ENCODE assay signal across 8 cellular contexts in the genomic region with DNA sequence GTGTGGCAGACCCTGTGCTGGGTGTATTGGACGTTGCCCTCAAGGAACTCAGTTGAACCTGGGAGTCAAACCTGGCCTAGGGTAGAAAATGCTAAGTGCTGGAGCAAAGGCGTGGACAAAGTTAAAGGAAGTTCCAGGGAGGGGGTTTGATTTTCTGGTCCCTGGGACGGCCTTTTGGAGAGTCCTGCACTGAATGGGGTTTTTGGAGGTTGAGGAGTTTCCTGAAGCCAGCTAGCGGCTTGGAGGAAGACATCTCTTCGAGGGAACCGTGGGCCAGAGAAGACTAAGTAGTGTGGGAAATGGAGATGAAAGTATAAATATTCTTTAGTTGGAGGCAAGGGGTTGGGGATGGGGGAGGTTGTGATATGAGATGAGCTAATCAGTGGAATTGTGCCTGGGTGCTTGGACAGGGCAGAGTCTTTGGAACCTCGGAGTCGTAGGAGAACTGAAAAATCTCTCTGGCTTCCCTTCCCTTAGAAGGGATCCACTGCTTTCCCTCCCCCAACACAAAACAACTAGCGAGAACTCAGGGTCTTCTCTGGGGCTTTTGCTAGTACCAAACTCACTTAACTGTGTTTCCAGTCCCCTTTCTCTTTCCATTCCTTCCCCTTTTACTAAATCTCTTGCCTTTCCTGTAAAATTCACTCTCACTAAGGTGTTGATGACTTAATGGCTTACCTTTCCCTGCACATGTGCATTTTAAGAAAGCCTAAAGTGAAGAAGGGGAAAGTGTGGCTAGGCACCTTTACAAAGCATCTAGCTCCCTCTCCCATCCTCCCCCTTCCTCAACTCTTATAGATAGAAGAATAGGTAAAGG. TPM values are rescaled to one million over a fixed set of nuclear protein-coding genes. Genes with fewer than 3 reads are reported as not detected.
DNase-seq lines count a peak whose midpoint lies in the region; ATAC-seq and TF ChIP-seq lines count a peak whose summit lies in the region.

No MANE protein-coding gene starts in this region.

- no TSS peak for BruUV-seq in PC-9 (replicated peaks; lab: Mats Ljungman, UMichigan)

- H3K79me2 ChIP-seq in DND-41 (ENCODE audit: insufficient read depth, low read length) (peaks cover 56% of the 10 kb centered on the region), PC-9 (ENCODE audit: low read depth) (peaks cover 74% of the 10 kb centered on the region)

- TF ChIP-seq CTCF in DND-41 (IDR thresholded peaks at IDR 0.05; ENCODE audit: borderline replicate concordance, extremely low read depth, low read length, poor library complexity, severe bottlenecking), result no peak
- no peak for TF ChIP-seq CTCF in PC-9 (conservative IDR thresholded peaks at IDR 0.05)
- TF ChIP-seq CTCF in esophagus squamous epithelium (IDR thresholded peaks at IDR 0.05), result no peak
- no peak for TF ChIP-seq CTCF in ovary (IDR thresholded peaks at IDR 0.05)

- peak overlapping the region; percentile 71 for H3K9ac ChIP-seq in DND-41 (ENCODE audit: low read depth, low read length)

- H3F3A ChIP-seq in PC-9 (ENCODE audit: insufficient read depth, low read depth), result peaks cover 16% of the 10 kb centered on the region; the same call in 1 of the 2 replicates

- WGBS in esophagus squamous epithelium, 2 donors, result 28 to 39% methylated on average over 8 to 9 of the region's 9 CpGs
- 7 to 13% (median 12%) methylated on average over 9 of the region's 9 CpGs for WGBS in ovary, 3 donors

- no peaks in the 10 kb centered on the region for H4K20me1 ChIP-seq in DND-41 (ENCODE audit: insufficient read depth, low read length)
- H4K20me1 ChIP-seq in PC-9 (ENCODE audit: insufficient read depth), result no peaks in the 10 kb centered on the region

- no peaks in the 10 kb centered on the region for H3K9me3 ChIP-seq in DND-41 (ENCODE audit: insufficient read depth, low read length, severe bottlenecking)
- no peaks in the 10 kb centered on the region for H3K9me3 ChIP-seq in PC-9 (ENCODE audit: insufficient read depth, low read depth)
- H3K9me3 ChIP-seq in esophagus squamous epithelium, result no peaks in the 10 kb centered on the region
- H3K9me3 ChIP-seq in ovary, result no peaks in the 10 kb centered on the region

- H3K4me3 ChIP-seq in DND-41 (ENCODE audit: low read depth in 1 of 2, low read length in 2 of 2), result peak overlapping the region; percentile 43 to 68
- H3K4me3 ChIP-seq in PC-9, result peak overlapping the region; percentile 81
- H3K4me3 ChIP-seq in esophagus squamous epithelium, result peak overlapping the region; percentile 69 to 93 (median 92)
- H3K4me3 ChIP-seq in ovary, result peak overlapping the region; percentile 70

- no peak for TF ChIP-seq EP300 in ovary (IDR thresholded peaks at IDR 0.05)

- H3K27ac ChIP-seq in DND-41 (ENCODE audit: low read length), result peak overlapping the region; percentile 91
- H3K27ac ChIP-seq in PC-9, result peak overlapping the region; percentile 78
- H3K27ac ChIP-seq in esophagus squamous epithelium, result peak overlapping the region; percentile 93 to 98 (median 96)
- peak overlapping the region; percentile 81 to 91 for H3K27ac ChIP-seq in ovary

- POLR2A ChIA-PET in PC-9 (lab: Charles Lee; ENCODE audit: unreplicated experiment), result interaction anchor here (0.6 kb wide), 2 partner anchors 112 to 124 kb away, joined by 3 read pairs; no protein-coding TSS in a partner anchor

- H3K36me3 ChIP-seq in DND-41 (ENCODE audit: insufficient read depth, low read length) (no peaks in the 10 kb centered on the region; the same call in 1 of the 2 replicates), PC-9 (ENCODE audit: low read depth) (0 out of 2 replicates have a peak, but pooled peaks cover 3% of the 10 kb centered on the region), esophagus squamous epithelium (no peaks in the 10 kb centered on the region), ovary (no peaks in the 10 kb centered on the region)

- TF ChIP-seq POLR2A in esophagus squamous epithelium (IDR thresholded peaks at IDR 0.05) (no peak), ovary (IDR thresholded peaks at IDR 0.05) (no peak)

- DNase-seq in DND-41, result no peak
- no peak for DNase-seq in PC-9
- DNase-seq in esophagus squamous epithelium (lab: John Stamatoyannopoulos, UW), result no peak
- peak in 1 of 5 donors; percentile 25 for DNase-seq in ovary
- no peak for DNase-seq in NCI-H1417 (lab: John Stamatoyannopoulos, UW)
- no peak for DNase-seq in foreskin melanocyte
- no peak for DNase-seq in NCI-H1105 (lab: John Stamatoyannopoulos, UW)

- no peaks in the 10 kb centered on the region for H3K9me2 ChIP-seq in PC-9 (ENCODE audit: insufficient read depth)

- H3K27me3 ChIP-seq in DND-41 (ENCODE audit: insufficient read depth, low read length, poor library complexity), result no peaks in the 10 kb centered on the region
- no peaks in the 10 kb centered on the region for H3K27me3 ChIP-seq in PC-9 (ENCODE audit: insufficient read depth, low read depth)
- H3K27me3 ChIP-seq in esophagus squamous epithelium, result no peaks in the 10 kb centered on the region
- no peaks in the 10 kb centered on the region for H3K27me3 ChIP-seq in ovary

- ATAC-seq in DND-41 (ENCODE audit: insufficient read depth, low read depth) (no peak), HG02623 (IDR thresholded peaks at IDR 0.05; ENCODE audit: unreplicated experiment) (no peak)

- CTCF ChIA-PET in PC-9 (lab: Charles Lee), result interaction anchor here (0.6 to 0.7 kb wide), 3 partner anchors 9 to 122 kb away, joined by 3 to 8 read pairs (median 5); no protein-coding TSS in a partner anchor

- H2AFZ ChIP-seq in DND-41 (ENCODE audit: low read depth, low read length) (peak overlapping the region; percentile 59), PC-9 (peak overlapping the region; percentile 75)

- H3K4me1 ChIP-seq in DND-41 (ENCODE audit: insufficient read depth, low read length), result peaks cover 61% of the 10 kb centered on the region
- peaks cover 55% of the 10 kb centered on the region for H3K4me1 ChIP-seq in PC-9 (replicated peaks; ENCODE audit: insufficient read depth)
- peaks cover 24 to 83% (median 28%) of the 10 kb centered on the region in 3 donors for H3K4me1 ChIP-seq in esophagus squamous epithelium
- peaks cover 10% of the 10 kb centered on the region for H3K4me1 ChIP-seq in ovary (ENCODE audit: insufficient read depth)

- peak overlapping the region; percentile 74 for H3K4me2 ChIP-seq in DND-41 (ENCODE audit: insufficient read depth, low read length)
- peak overlapping the region; percentile 82 for H3K4me2 ChIP-seq in PC-9

- intact Hi-C loops in PC-9 (cut with micrococcal nuclease; ENCODE audit: unreplicated experiment), result loop anchor here (5.0 to 10.0 kb wide), 4 partner anchors 192 to 990 kb away; no protein-coding TSS in a partner anchor
- intact Hi-C loops in esophagus squamous epithelium (cut with DNase I), result loop anchor here (5.0 kb wide), 1 partner anchor 413 kb away; no protein-coding TSS in a partner anchor
- intact Hi-C loops in ovary (cut with DNase I), result loop anchor here in 2 of 4 donors (5.0 to 10.0 kb wide), 6 partner anchors 60 to 413 kb away; partner anchors contain the start of gene BCL6 (in 1 of the 2)

RNA-seq across cellular contexts. Expression of gene LPP, which starts 1.0 kb away (rescaled TPM):
- 113 and 148 TPM in 2 replicates for total RNA-seq in PC-9 (2021)
- total RNA-seq in esophagus squamous epithelium, result 100 to 1,000 TPM in 2 of 4 donors, 10 to 100 TPM in 2; 41.4 to 369 (median 97.3) TPM
- total RNA-seq in ovary, result 100 to 1,000 TPM in 5 of 7 donors, 10 to 100 TPM in 2; 80.6 to 280 (median 165) TPM
- polyA plus RNA-seq in ovary, result 10 to 100 TPM; 15.9 to 52.7 TPM
